ENCODE assay signal across 9 cellular contexts in the genomic region with DNA sequence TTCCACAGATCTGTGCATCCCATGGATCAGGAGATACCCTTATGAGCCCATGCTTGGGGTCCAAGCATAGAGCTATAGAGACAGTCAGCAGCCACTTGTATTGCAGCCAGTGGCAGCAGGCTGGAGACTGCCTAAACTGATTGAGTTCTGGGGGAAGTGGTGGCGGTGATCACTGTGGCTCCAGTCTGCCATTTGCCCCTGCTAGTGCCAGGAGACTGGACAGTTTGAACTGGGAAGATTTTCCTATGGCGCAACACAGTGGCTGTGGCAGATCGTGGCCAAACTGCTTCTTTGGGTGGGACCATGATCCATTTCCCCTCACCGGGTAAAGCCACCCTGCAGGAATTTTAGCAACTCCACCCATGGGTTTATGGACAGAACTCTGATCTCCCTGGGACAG.
"Had no signal": no experiment of that assay in that cellular context is flagged by ENCODE, and none has a peak within 500 bp of the region (broad histone marks: within the 10 kb centered on the region; RNA-seq: fewer than 3 reads in every experiment).

No MANE protein-coding gene starts in this region.

- ATAC-seq: HCT116, HepG2 had no signal

- H3K36me3 Mint-ChIP-seq: IgD-negative memory B cell had no signal

- H3K9ac ChIP-seq: GM23248 had no signal

- H3K27me3 Mint-ChIP-seq: IgD-negative memory B cell had no signal

- H3K4me1 Mint-ChIP-seq: IgD-negative memory B cell had no signal

- H2AFZ ChIP-seq: GM23248 had no signal

- DNase-seq: GM23248, GOT3, H9, HFFc6 had no signal

- H3K4me3 ChIP-seq: GM23248 had no signal

- H3K27ac ChIP-seq: GM23248, HL-60 had no signal

- H3K27ac Mint-ChIP-seq: H9, HFFc6, IgD-negative memory B cell had no signal

- FAIRE-seq: H54, HepG2 had no signal

- H3K4me3 Mint-ChIP-seq: H9, HFFc6, IgD-negative memory B cell had no signal
